9 cellular contexts compared by ENCODE assay signal in the genomic region with DNA sequence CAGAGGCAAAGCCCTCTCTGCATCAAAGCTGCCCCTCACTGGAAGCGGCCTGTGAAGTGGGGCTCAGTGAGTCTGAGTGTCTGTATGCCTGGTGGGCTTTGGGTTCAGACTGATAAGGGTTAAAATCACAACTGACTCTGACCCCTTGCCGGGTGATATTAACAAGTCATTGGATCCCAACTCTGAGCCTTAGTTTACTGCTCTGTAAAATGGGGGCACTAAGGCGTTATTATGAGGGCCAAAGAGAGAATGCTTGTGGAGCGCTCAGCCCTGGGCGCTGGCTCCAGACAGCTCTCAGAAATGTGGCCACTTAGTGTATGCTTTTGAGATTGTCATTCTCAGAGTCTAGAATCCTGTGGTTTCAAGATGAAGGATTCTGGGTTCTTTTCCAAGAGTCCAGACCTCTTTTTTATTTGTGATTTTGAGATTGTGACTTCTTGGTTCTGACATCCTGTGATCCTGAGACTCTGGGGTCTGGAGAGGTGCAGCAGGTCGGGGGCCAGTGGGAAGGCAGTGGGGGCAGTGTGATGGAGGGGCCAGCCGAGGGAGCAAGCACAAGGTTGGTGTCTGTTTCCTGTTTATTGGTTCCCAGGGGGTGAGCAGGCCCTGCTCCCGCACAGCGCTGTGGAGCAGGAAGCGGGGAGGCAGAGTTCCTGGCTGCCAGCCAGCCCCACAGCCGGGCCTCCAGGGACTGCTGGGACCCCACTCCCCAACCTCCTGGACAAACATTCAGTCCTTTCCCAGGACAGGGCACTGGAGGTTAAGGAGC. TPM values are rescaled to one million over a fixed set of nuclear protein-coding genes. Genes with fewer than 3 reads are reported as not detected.
A peak's percentile ranks its signal among the peaks of the same experiment; 100 is the strongest.
DNase-seq lines count a peak whose midpoint lies in the region; ATAC-seq and TF ChIP-seq lines count a peak whose summit lies in the region.
"Had no signal": no experiment of that assay in that cellular context is flagged by ENCODE, and none has a peak within 500 bp of the region (broad histone marks: within the 10 kb centered on the region; RNA-seq: fewer than 3 reads in every experiment).

No MANE protein-coding gene starts in this region.

- H3K36me3 ChIP-seq in esophagus muscularis mucosa (no peaks in the 10 kb centered on the region), neutrophil (no peaks in the 10 kb centered on the region)

- H3K27ac Mint-ChIP-seq in activated naive CD4-positive, alpha-beta T cell treated with anti-CD3 and anti-CD28 coated beads, Interleukin-2, amount 50 U/mL, for 72 hours: peak overlapping the region in 1 of 2 donors; percentile 68

- no peak overlapping the region for H3K4me3 ChIP-seq in esophagus muscularis mucosa
- no peak overlapping the region for H3K4me3 ChIP-seq in neutrophil (ENCODE audit: low read depth in 1 of 2, low read length in 1 of 2)

- peak overlapping the region; percentile 94 to 100 (median 97) for H3K27ac ChIP-seq in esophagus muscularis mucosa (replicated peaks in 1 of 4)
- peak overlapping the region; percentile 52 for H3K27ac ChIP-seq in neutrophil

- ATAC-seq in GM21381 (IDR thresholded peaks at IDR 0.05; ENCODE audit: unreplicated experiment): no peak
- no peak for ATAC-seq in activated naive CD4-positive, alpha-beta T cell treated with anti-CD3 and anti-CD28 coated beads, Interleukin-2, amount 50 U/mL, for 72 hours

- DNase-seq in COR-L47 (lab: John Stamatoyannopoulos, UW) (peak; percentile 42), NCI-H2171 (lab: John Stamatoyannopoulos, UW) (peak; percentile 44), esophagus muscularis mucosa (ENCODE audit: extremely low spot score) (no peak), globus pallidus (ENCODE audit: low spot score) (no peak), foreskin melanocyte (no peak)
- DNase-seq in activated naive CD4-positive, alpha-beta T cell treated with anti-CD3 and anti-CD28 coated beads, Interleukin-2, amount 50 U/mL, for 72 hours (ENCODE audit: low spot score in 2 of 2): no peak
- DNase-seq: activated CD4-positive, alpha-beta T cell treated with anti-CD3 and anti-CD28 coated beads for 4 hours had no signal

- H3K36me3 Mint-ChIP-seq in activated naive CD4-positive, alpha-beta T cell treated with anti-CD3 and anti-CD28 coated beads, Interleukin-2, amount 50 U/mL, for 72 hours: no peaks in the 10 kb centered on the region

- intact Hi-C loops in esophagus muscularis mucosa (cut with DNase I): no loop called here

- no peaks in the 10 kb centered on the region for H3K9me3 ChIP-seq in esophagus muscularis mucosa
- no peaks in the 10 kb centered on the region for H3K9me3 ChIP-seq in neutrophil

- TF ChIP-seq POLR2A in esophagus muscularis mucosa (IDR thresholded peaks at IDR 0.05; ENCODE audit: low read depth): no peak

- H3K4me1 ChIP-seq in esophagus muscularis mucosa: peaks cover 100% of the 10 kb centered on the region in 4 donors
- peaks cover 24 to 36% of the 10 kb centered on the region in 2 experiments for H3K4me1 ChIP-seq in neutrophil (ENCODE audit: control insufficient read depth in 1 of 2, insufficient read depth in 1 of 2, low read depth in 1 of 2, low read length in 1 of 2)

- TF ChIP-seq CTCF in esophagus muscularis mucosa (IDR thresholded peaks at IDR 0.05) (no peak), neutrophil (IDR thresholded peaks at IDR 0.05) (no peak)

- no peak for TF ChIP-seq EP300 in esophagus muscularis mucosa (IDR thresholded peaks at IDR 0.05)

- WGBS in esophagus muscularis mucosa: 28% methylated on average over 11 of the region's 11 CpGs

- H3K9me3 Mint-ChIP-seq in activated naive CD4-positive, alpha-beta T cell treated with anti-CD3 and anti-CD28 coated beads, Interleukin-2, amount 50 U/mL, for 72 hours: no peaks in the 10 kb centered on the region

- no peaks in the 10 kb centered on the region for H3K27me3 ChIP-seq in esophagus muscularis mucosa
- no peaks in the 10 kb centered on the region for H3K27me3 ChIP-seq in neutrophil

RNA-seq across cellular contexts. Expression of a gene that starts 13.4 kb away (rescaled TPM):
- total RNA-seq in esophagus muscularis mucosa: 100 to 1,000 TPM in 3 of 4 donors, 10 to 100 TPM in 1; 82.8 to 196 (median 122) TPM
- under 1 TPM; 0.02 to 0.16 TPM for total RNA-seq in activated naive CD4-positive, alpha-beta T cell treated with anti-CD3 and anti-CD28 coated beads, Interleukin-2, amount 50 U/mL, for 72 hours

RNA-seq across cellular contexts. Expression of a gene that starts 49.4 kb away (rescaled TPM):
- total RNA-seq in esophagus muscularis mucosa: 1 to 10 TPM; 1.6 to 4.8 (median 2.4) TPM
- total RNA-seq in activated naive CD4-positive, alpha-beta T cell treated with anti-CD3 and anti-CD28 coated beads, Interleukin-2, amount 50 U/mL, for 72 hours: not detected

RNA-seq across cellular contexts. Expression of a gene that starts 54.7 kb away (rescaled TPM):
- total RNA-seq in esophagus muscularis mucosa: 1 to 10 TPM; 1.2 to 7.8 (median 2.2) TPM
- total RNA-seq in activated naive CD4-positive, alpha-beta T cell treated with anti-CD3 and anti-CD28 coated beads, Interleukin-2, amount 50 U/mL, for 72 hours: 10 to 100 TPM; 23.2 to 28.2 TPM

Comparison
In these comparisons a context has a peak if more than half of its experiments do, and no peak if none do; other contexts are left out.
1. DNase-seq: peak in COR-L47 (single experiment) and NCI-H2171 (single experiment); none in esophagus muscularis mucosa (single experiment), globus pallidus (single experiment), activated naive CD4-positive, alpha-beta T cell treated with anti-CD3 and anti-CD28 coated beads, Interleukin-2, amount 50 U/mL, for 72 hours (0 of 2) and foreskin melanocyte (single experiment).
2. RNA of a gene that starts 13.4 kb away (total RNA-seq): 82.8 to 196 TPM in esophagus muscularis mucosa; 0.02 to 0.16 TPM in activated naive CD4-positive, alpha-beta T cell treated with anti-CD3 and anti-CD28 coated beads, Interleukin-2, amount 50 U/mL, for 72 hours; every median in the first group is over 10 times any median in the second.